21 cellular contexts compared by ENCODE assay signal in genomic region chr1:21567241-21568005, GRCh38. TPM values are rescaled to one million over a fixed set of nuclear protein-coding genes. Genes with fewer than 3 reads are reported as not detected.
DNase-seq lines count a peak whose midpoint lies in the region; FAIRE-seq and TF ChIP-seq lines count a peak whose summit lies in the region.
"Had no signal": no experiment of that assay in that cellular context is flagged by ENCODE, and none has a peak within 500 bp of the region (broad histone marks: within the 10 kb centered on the region; RNA-seq: fewer than 3 reads in every experiment).

No MANE protein-coding gene starts in this region.

- H3K14ac ChIP-seq in mesenchymal stem cell (ENCODE audit: low read length in 2 of 2), result peak overlapping the region in 1 of 2 experiments; percentile 22

- no peak overlapping the region for H3K4me3 ChIP-seq in astrocyte (ENCODE audit: insufficient read depth, low read depth, low read length)
- no peak overlapping the region for H3K4me3 ChIP-seq in mesenchymal stem cell (ENCODE audit: insufficient read depth in 1 of 2, low read depth in 1 of 2, low read length in 2 of 2)
- H3K4me3 ChIP-seq in ascending aorta, result no peak overlapping the region
- H3K4me3 ChIP-seq: GM23338 had no signal

- no peaks in the 10 kb centered on the region for H3K79me2 ChIP-seq in astrocyte (ENCODE audit: insufficient read depth, low read length)

- no peak overlapping the region for H3K23ac ChIP-seq in mesenchymal stem cell (ENCODE audit: low read length in 2 of 2)

- H3K9me3 Mint-ChIP-seq in astrocyte (ENCODE audit: unreplicated experiment), result no peaks in the 10 kb centered on the region
- H3K9me3 Mint-ChIP-seq: activated CD4-positive, alpha-beta memory T cell treated with anti-CD3 and anti-CD28 coated beads for 36 hours; activated T-helper 1 cell treated with anti-CD3 and anti-CD28 coated beads, Interleukin-12 subunit alpha, Interleukin-12 subunit beta, Interleukin-2, Interleukin-4 antibody, amounts not matched to agents 30 ng/mL and 10 ng/mL and 1 ng/mL, durations not matched to agents 14 hours and 24 hours and 36 hours; CD4-positive, CD25-positive, alpha-beta regulatory T cell; GM23338; stimulated activated effector memory CD8-positive, alpha-beta T cell treated with anti-CD3 and anti-CD28 coated beads, Interleukin-12 subunit alpha, Interleukin-12 subunit beta, amount 100 ng/mL, for 72 hours had no signal

- H3K18ac ChIP-seq in mesenchymal stem cell (ENCODE audit: low read depth in 1 of 2, low read length in 2 of 2), result peak overlapping the region; percentile 38 to 85

- H4K20me1 ChIP-seq in astrocyte (ENCODE audit: insufficient read depth, low read length), result no peaks in the 10 kb centered on the region

- H3K36me3 ChIP-seq in astrocyte (ENCODE audit: insufficient read depth, low read length) (no peaks in the 10 kb centered on the region), mesenchymal stem cell (ENCODE audit: control insufficient read depth in 1 of 2, insufficient read depth in 2 of 2, low read depth in 1 of 2, low read length in 2 of 2) (peaks cover 0 to 13% of the 10 kb centered on the region in 2 experiments), ascending aorta (no peaks in the 10 kb centered on the region)

- peaks cover 4% of the 10 kb centered on the region for H3K27me3 Mint-ChIP-seq in astrocyte (ENCODE audit: low read depth, unreplicated experiment)
- H3K27me3 Mint-ChIP-seq: activated CD4-positive, alpha-beta memory T cell treated with anti-CD3 and anti-CD28 coated beads for 36 hours; CD4-positive, CD25-positive, alpha-beta regulatory T cell had no signal

- H3K27ac ChIP-seq in astrocyte (ENCODE audit: low read depth, low read length), result peak overlapping the region; percentile 75
- peak overlapping the region; percentile 84 for H3K27ac ChIP-seq in mesenchymal stem cell (ENCODE audit: low read length, poor library complexity, severe bottlenecking)
- H3K27ac ChIP-seq in ascending aorta, result no peak overlapping the region

- H3K4me2 ChIP-seq in astrocyte (ENCODE audit: low read length) (peak overlapping the region; percentile 31), mesenchymal stem cell (ENCODE audit: low read length, poor library complexity, severe bottlenecking) (no peak overlapping the region)
- H3K4me2 ChIP-seq: GM23338 had no signal

- H3K4ac ChIP-seq in mesenchymal stem cell (ENCODE audit: low read depth in 1 of 2, low read length in 2 of 2), result peak overlapping the region in 1 of 2 experiments; percentile 17

- H2BK15ac ChIP-seq in mesenchymal stem cell (ENCODE audit: low read depth, poor library complexity, severe bottlenecking), result no peak overlapping the region

- peak overlapping the region; percentile 89 for H3K27ac Mint-ChIP-seq in astrocyte (ENCODE audit: unreplicated experiment)
- H3K27ac Mint-ChIP-seq: activated CD4-positive, alpha-beta memory T cell treated with anti-CD3 and anti-CD28 coated beads for 36 hours; activated T-helper 1 cell treated with anti-CD3 and anti-CD28 coated beads, Interleukin-12 subunit alpha, Interleukin-12 subunit beta, Interleukin-2, Interleukin-4 antibody, amounts not matched to agents 30 ng/mL and 10 ng/mL and 1 ng/mL, durations not matched to agents 14 hours and 24 hours and 36 hours; GM23338 had no signal

- H3K4me1 ChIP-seq in astrocyte (ENCODE audit: insufficient read depth, low read length) (peaks cover 24% of the 10 kb centered on the region), mesenchymal stem cell (ENCODE audit: control insufficient read depth, insufficient read depth, low read depth, low read length) (peaks cover 61% of the 10 kb centered on the region), ascending aorta (no peaks in the 10 kb centered on the region)

- peak overlapping the region; percentile 15 for H2AFZ ChIP-seq in astrocyte (ENCODE audit: low read depth, low read length)
- H2AFZ ChIP-seq in mesenchymal stem cell (ENCODE audit: low read depth, low read length), result no peak overlapping the region
- H2AFZ ChIP-seq: GM23338 had no signal

- H3K36me3 Mint-ChIP-seq in astrocyte (ENCODE audit: low read depth, unreplicated experiment), result peaks cover 9% of the 10 kb centered on the region
- H3K36me3 Mint-ChIP-seq: activated CD4-positive, alpha-beta memory T cell treated with anti-CD3 and anti-CD28 coated beads for 36 hours; CD4-positive, CD25-positive, alpha-beta regulatory T cell; stimulated activated effector memory CD8-positive, alpha-beta T cell treated with anti-CD3 and anti-CD28 coated beads, Interleukin-12 subunit alpha, Interleukin-12 subunit beta, amount 100 ng/mL, for 72 hours had no signal

- TF ChIP-seq CTCF in astrocyte (IDR thresholded peaks at IDR 0.05; ENCODE audit: insufficient read depth, low read depth, low read length) (no peak), ascending aorta (IDR thresholded peaks at IDR 0.05) (no peak)

- peak overlapping the region; percentile 13 for H2AK5ac ChIP-seq in mesenchymal stem cell (ENCODE audit: low read length, severe bottlenecking)

- no peak overlapping the region for H2BK120ac ChIP-seq in mesenchymal stem cell (ENCODE audit: low read depth, low read length)

- DNase-seq in AG20443 (ENCODE audit: low spot score) (peak; percentile 52), HCEC 1CT (peak; percentile 91), astrocyte (ENCODE audit: low read depth) (peak; percentile 98), mesenchymal stem cell (peak; percentile 64), UCSD-AML1 (lab: John Stamatoyannopoulos, UW; ENCODE audit: unreplicated experiment) (no peak), SKM-1 treated with dmso at 0.1 percent for 144 hours (lab: John Stamatoyannopoulos, UW; ENCODE audit: unreplicated experiment) (no peak), HPDE6-E6E7 (ENCODE audit: extremely low spot score) (no peak), ascending aorta (ENCODE audit: low spot score in 2 of 2) (no peak)
- DNase-seq: activated CD4-positive, alpha-beta memory T cell treated with anti-CD3 and anti-CD28 coated beads for 36 hours; CD4-positive, CD25-positive, alpha-beta regulatory T cell; effector memory CD4-positive, alpha-beta T cell; GDM1; KBM-7; NCI-H2081; NCI-H748 treated with DMSO at 0.1 percent for 48 hours; stimulated activated CD4-positive, alpha-beta T cell treated with anti-CD3 and anti-CD28 coated beads, Interleukin-4, amount 100 ng/mL, for 24 hours had no signal

- no peak overlapping the region for H3K4me3 Mint-ChIP-seq in astrocyte (ENCODE audit: unreplicated experiment)
- H3K4me3 Mint-ChIP-seq: activated CD4-positive, alpha-beta memory T cell treated with anti-CD3 and anti-CD28 coated beads for 36 hours; activated T-helper 1 cell treated with anti-CD3 and anti-CD28 coated beads, Interleukin-12 subunit alpha, Interleukin-12 subunit beta, Interleukin-2, Interleukin-4 antibody, amounts not matched to agents 30 ng/mL and 10 ng/mL and 1 ng/mL, durations not matched to agents 14 hours and 24 hours and 36 hours; CD4-positive, CD25-positive, alpha-beta regulatory T cell; GM23338; stimulated activated effector memory CD8-positive, alpha-beta T cell treated with anti-CD3 and anti-CD28 coated beads, Interleukin-12 subunit alpha, Interleukin-12 subunit beta, amount 100 ng/mL, for 72 hours had no signal

- peaks cover 28% of the 10 kb centered on the region for H3K4me1 Mint-ChIP-seq in astrocyte (ENCODE audit: low read depth, unreplicated experiment)
- H3K4me1 Mint-ChIP-seq: CD4-positive, CD25-positive, alpha-beta regulatory T cell; GM23338; stimulated activated effector memory CD8-positive, alpha-beta T cell treated with anti-CD3 and anti-CD28 coated beads, Interleukin-12 subunit alpha, Interleukin-12 subunit beta, amount 100 ng/mL, for 72 hours had no signal

- H3K79me1 ChIP-seq in mesenchymal stem cell (replicated peaks; ENCODE audit: low read length, poor library complexity, severe bottlenecking), result no peaks in the 10 kb centered on the region

- no peak for FAIRE-seq in astrocyte (lab: Jason Lieb, UNC)
- FAIRE-seq: GM18507, keratinocyte had no signal

- H2BK5ac ChIP-seq in mesenchymal stem cell (ENCODE audit: low read depth, low read length, poor library complexity, severe bottlenecking), result peak overlapping the region; percentile 74

- peak overlapping the region; percentile 16 for H4K8ac ChIP-seq in mesenchymal stem cell (ENCODE audit: low read length)

- H3K9me3 ChIP-seq in astrocyte (ENCODE audit: insufficient read depth, low read depth, low read length), result peaks cover 3% of the 10 kb centered on the region
- H3K9me3 ChIP-seq in mesenchymal stem cell (ENCODE audit: control insufficient read depth, low read length), result no peaks in the 10 kb centered on the region
- H3K9me3 ChIP-seq in ascending aorta, result no peaks in the 10 kb centered on the region

- peak overlapping the region; percentile 29 for H4K91ac ChIP-seq in mesenchymal stem cell (ENCODE audit: low read length)

- 67% methylated on average over 24 of the region's 24 CpGs for WGBS in mesenchymal stem cell

- H3K9ac ChIP-seq in astrocyte (ENCODE audit: low read length) (peak overlapping the region; percentile 46), mesenchymal stem cell (ENCODE audit: low read length) (peak overlapping the region; percentile 0)

- H2BK12ac ChIP-seq in mesenchymal stem cell (ENCODE audit: low read length in 2 of 2), result peak overlapping the region; percentile 15 to 75

- no peaks in the 10 kb centered on the region for H3K27me3 ChIP-seq in astrocyte (ENCODE audit: insufficient read depth, low read length)
- no peaks in the 10 kb centered on the region for H3K27me3 ChIP-seq in mesenchymal stem cell (ENCODE audit: control insufficient read depth in 1 of 2, insufficient read depth in 1 of 2, low read length in 2 of 2)
- H3K27me3 ChIP-seq in ascending aorta, result no peaks in the 10 kb centered on the region

- intact Hi-C loops in ascending aorta (cut with DNase I), result no loop called here

RNA-seq across cellular contexts. Expression of gene ALPL, which starts 58.2 kb away (rescaled TPM):
- total RNA-seq in astrocyte, result 24.3 and 45.4 TPM in 2 replicates
- 11.5 TPM for polyA plus RNA-seq in mesenchymal stem cell (2013, experiment 1 of 2)
- polyA plus RNA-seq in mesenchymal stem cell (2013, experiment 2 of 2), result 11.6 TPM
- total RNA-seq in ascending aorta, result 35.3 TPM
- total RNA-seq: activated CD4-positive, alpha-beta memory T cell treated with anti-CD3 and anti-CD28 coated beads for 36 hours; activated T-helper 1 cell treated with anti-CD3 and anti-CD28 coated beads, Interleukin-12 subunit alpha, Interleukin-12 subunit beta, Interleukin-2, Interleukin-4 antibody, amounts not matched to agents 30 ng/mL and 10 ng/mL and 1 ng/mL, durations not matched to agents 14 hours and 24 hours and 36 hours; CD4-positive, CD25-positive, alpha-beta regulatory T cell had no signal
- polyA plus RNA-seq: CD4-positive, CD25-positive, alpha-beta regulatory T cell; keratinocyte had no signal

Comparison
In these comparisons a context has a peak if more than half of its experiments do, and no peak if none do; other contexts are left out.
1. DNase-seq: peak in AG20443 (single experiment), HCEC 1CT (single experiment), astrocyte (single experiment) and mesenchymal stem cell (single experiment); none in UCSD-AML1 (single experiment), SKM-1 treated with dmso at 0.1 percent for 144 hours (single experiment), HPDE6-E6E7 (single experiment) and ascending aorta (0 of 2).
2. H3K27ac ChIP-seq: peak in astrocyte (single experiment) and mesenchymal stem cell (single experiment); none in ascending aorta (0 of 2).